Comparison of ENCODE assay signal across 11 cellular contexts in the genomic region with DNA sequence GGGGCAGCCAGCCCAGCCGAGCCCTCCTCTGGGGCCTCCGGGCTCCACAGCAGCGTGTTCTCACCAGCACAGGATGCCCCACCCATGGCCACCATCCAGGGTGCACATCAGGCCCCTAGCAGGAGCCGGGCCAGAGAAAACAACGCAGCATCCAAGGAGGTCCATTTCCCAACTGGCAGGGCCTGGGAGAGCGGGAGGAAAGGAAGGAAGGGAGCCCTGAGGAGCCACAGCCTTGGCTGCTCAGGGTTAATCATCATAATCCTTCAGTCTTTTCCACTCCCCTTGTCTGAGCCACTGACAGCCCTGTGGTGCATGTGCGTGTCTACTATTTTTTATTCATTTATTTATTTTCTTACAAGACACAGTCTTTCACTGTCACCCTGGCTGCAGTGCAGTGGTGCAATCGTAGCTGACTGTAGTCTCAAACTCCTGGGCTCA. TPM values are rescaled to one million over a fixed set of nuclear protein-coding genes. Genes with fewer than 3 reads are reported as not detected.
DNase-seq lines count a peak whose midpoint lies in the region; ATAC-seq and TF ChIP-seq lines count a peak whose summit lies in the region.
"Had no signal": no experiment of that assay in that cellular context is flagged by ENCODE, and none has a peak within 500 bp of the region (broad histone marks: within the 10 kb centered on the region; RNA-seq: fewer than 3 reads in every experiment).

No MANE protein-coding gene starts in this region.

- intact Hi-C loops in heart right ventricle (cut with DNase I), result loop anchor here in 1 of 10 donors (5.0 kb wide), 1 partner anchor 59 kb away; a partner anchor contains a TSS

- H3K27ac ChIP-seq in heart right ventricle, result peak overlapping the region; percentile 47 to 92 (median 80)
- H3K27ac ChIP-seq: epithelial cell of prostate had no signal

- 29 to 42% methylated on average over 8 of the region's 8 CpGs for WGBS in heart right ventricle, 2 donors

- H3K36me3 ChIP-seq in heart right ventricle, result no peaks in the 10 kb centered on the region
- H3K36me3 ChIP-seq in skeletal muscle satellite cell (ENCODE audit: insufficient read depth, low read length), result no peaks in the 10 kb centered on the region

- H3K27me3 ChIP-seq in heart right ventricle (peaks cover 0 to 33% (median 0%) of the 10 kb centered on the region in 7 donors), skeletal muscle satellite cell (ENCODE audit: control insufficient read depth, insufficient read depth, low read length) (peaks cover 4% of the 10 kb centered on the region)

- no peak overlapping the region for H3K9ac ChIP-seq in skeletal muscle satellite cell (ENCODE audit: low read depth, low read length)

- H3K4me1 ChIP-seq in heart right ventricle (peaks cover 8 to 67% (median 41%) of the 10 kb centered on the region in 9 donors), skeletal muscle satellite cell (ENCODE audit: control insufficient read depth, insufficient read depth, low read length) (peaks cover 24% of the 10 kb centered on the region)

- H3K4me2 ChIP-seq in skeletal muscle satellite cell (ENCODE audit: low read length), result peak overlapping the region; percentile 62

- TF ChIP-seq CTCF in heart right ventricle (IDR thresholded peaks at IDR 0.05), result no peak

- DNase-seq in GM04503 (ENCODE audit: low read depth) (peak; percentile 86), amniotic epithelial cell (ENCODE audit: low read depth) (peak; percentile 56), heart right ventricle (peak; percentile 93 to 95), NCI-H748 (lab: John Stamatoyannopoulos, UW; ENCODE audit: unreplicated experiment) (no peak), NCI-H146 (lab: John Stamatoyannopoulos, UW) (no peak), NCI-H187 (lab: John Stamatoyannopoulos, UW) (no peak)

- peak overlapping the region in 4 of 10 donors; percentile 2 to 69 (median 17) for H3K4me3 ChIP-seq in heart right ventricle
- no peak overlapping the region for H3K4me3 ChIP-seq in skeletal muscle satellite cell (ENCODE audit: low read length)

- H3K9me3 ChIP-seq in heart right ventricle, result no peaks in the 10 kb centered on the region
- H3K9me3 ChIP-seq in skeletal muscle satellite cell (replicated peaks; ENCODE audit: low read length), result no peaks in the 10 kb centered on the region

- peak; percentile 71 to 90 (median 84) for ATAC-seq in heart right ventricle
- ATAC-seq in GM18907 (IDR thresholded peaks at IDR 0.05; ENCODE audit: unreplicated experiment), result no peak

RNA-seq across cellular contexts. Expression of a gene that starts 3.6 kb away (rescaled TPM):
- 10 to 100 TPM; 16.8 to 41.7 (median 26.8) TPM for total RNA-seq in heart right ventricle
- polyA plus RNA-seq in heart right ventricle, result 100 to 1,000 TPM in 1 of 2 donors, 10 to 100 TPM in 1; 63.7 to 129 TPM
- 17.2 and 32.1 TPM in 2 replicates for total RNA-seq in skeletal muscle satellite cell (2012; rRNA removed)
- total RNA-seq: activated T-helper 1 cell treated with anti-CD3 and anti-CD28 coated beads, Interleukin-12 subunit alpha, Interleukin-12 subunit beta, Interleukin-2, Interleukin-4 antibody, amounts not matched to agents 30 ng/mL and 10 ng/mL and 1 ng/mL, durations not matched to agents 14 hours and 24 hours and 36 hours; NCI-H460 had no signal

RNA-seq across cellular contexts. Expression of a gene that starts 57.7 kb away (rescaled TPM):
- total RNA-seq in heart right ventricle, result 10 to 100 TPM in 1 of 10 donors, 1 to 10 TPM in 9; 5.5 to 10.7 (median 8.3) TPM
- 1 to 10 TPM; 6.4 to 6.9 TPM for polyA plus RNA-seq in heart right ventricle
- 7.6 and 8.9 TPM in 2 replicates for total RNA-seq in skeletal muscle satellite cell (2012; rRNA removed)

Comparison
In these comparisons a context has a peak if more than half of its experiments do, and no peak if none do; other contexts are left out.
1. DNase-seq: peak in GM04503 (single experiment), amniotic epithelial cell (single experiment) and heart right ventricle (2 of 2); none in NCI-H748 (single experiment), NCI-H146 (single experiment) and NCI-H187 (0 of 2).